ENCODE assay signal across 25 cellular contexts in genomic region chr17:42027540-42027889, GRCh38. TPM values are rescaled to one million over a fixed set of nuclear protein-coding genes. Genes with fewer than 3 reads are reported as not detected.
A peak's percentile ranks its signal among the peaks of the same experiment; 100 is the strongest.
DNase-seq lines count a peak whose midpoint lies in the region; ATAC-seq, FAIRE-seq and TF ChIP-seq lines count a peak whose summit lies in the region.
"Had no signal": no experiment of that assay in that cellular context is flagged by ENCODE, and none has a peak within 500 bp of the region (broad histone marks: within the 10 kb centered on the region; RNA-seq: fewer than 3 reads in every experiment).

No MANE protein-coding gene starts in this region.

- H2AK5ac ChIP-seq in H1 (ENCODE audit: low read depth, low read length) (no peak overlapping the region), neuronal stem cell (ENCODE audit: low read depth, low read length) (peak overlapping the region; percentile 96)

- H3K27me3 ChIP-seq in HepG2 (ENCODE audit: control insufficient read depth in 1 of 2, insufficient read depth in 2 of 2, low read length in 2 of 2), result no peaks in the 10 kb centered on the region
- H3K27me3 ChIP-seq in right lobe of liver, result no peaks in the 10 kb centered on the region
- no peaks in the 10 kb centered on the region for H3K27me3 ChIP-seq in H1 (replicated peaks in 1 of 4; ENCODE audit: control insufficient read depth in 3 of 4, extremely low read depth in 1 of 4, insufficient read depth in 3 of 4, low read length in 3 of 4)
- no peaks in the 10 kb centered on the region for H3K27me3 ChIP-seq in neuronal stem cell (ENCODE audit: control insufficient read depth in 3 of 3, insufficient read depth in 3 of 3, low read depth in 1 of 3, low read length in 3 of 3)

- H3K4me2 ChIP-seq in HepG2 (ENCODE audit: low read depth, low read length), result peak overlapping the region; percentile 91
- peak overlapping the region in 1 of 2 experiments; percentile 1; a peak in 2 of 4 replicates for H3K4me2 ChIP-seq in H1 (ENCODE audit: insufficient read depth in 1 of 2, low read depth in 2 of 2, low read length in 2 of 2)
- H3K4me2 ChIP-seq in neuronal stem cell (ENCODE audit: insufficient read depth, low read length, poor library complexity, severe bottlenecking), result peak overlapping the region; percentile 42

- TF ChIP-seq CTCF in HepG2 (CRISPR knock-in tag; IDR thresholded peaks at IDR 0.05), result no peak
- TF ChIP-seq CTCF in right lobe of liver (IDR thresholded peaks at IDR 0.05), result no peak
- TF ChIP-seq CTCF in H1 (IDR thresholded peaks at IDR 0.05; ENCODE audit: control extremely low read depth in 1 of 3, insufficient read depth in 1 of 3, low read depth in 1 of 3, low read length in 3 of 3), result no peak
- TF ChIP-seq CTCF in natural killer cell (IDR thresholded peaks at IDR 0.05), result no peak

- H3K4me3 ChIP-seq in HepG2 (replicated peaks in 1 of 3; ENCODE audit: insufficient read depth in 1 of 3, low read depth in 2 of 3, low read length in 3 of 3) (peak overlapping the region in 1 of 3 experiments; percentile 63; a peak in 1 of 6 replicates), right lobe of liver (no peak overlapping the region), H1 (ENCODE audit: extremely low read depth in 1 of 4, insufficient read depth in 2 of 4, low read depth in 3 of 4, low read length in 4 of 4) (no peak overlapping the region), neuronal stem cell (ENCODE audit: low read length in 2 of 2) (peak overlapping the region; percentile 18 to 31)
- H3K4me3 ChIP-seq: K562 had no signal

- peaks cover 61% of the 10 kb centered on the region for H3K4me1 ChIP-seq in HepG2 (ENCODE audit: insufficient read depth, low read length)
- H3K4me1 ChIP-seq in right lobe of liver, result peaks cover 3 to 36% (median 16%) of the 10 kb centered on the region in 4 donors
- peaks cover 0 to 12% (median 5%) of the 10 kb centered on the region in 4 experiments; a peak in 4 of 7 replicates for H3K4me1 ChIP-seq in H1 (replicated peaks in 1 of 4; ENCODE audit: control insufficient read depth in 3 of 4, insufficient read depth in 4 of 4, low read length in 3 of 4)
- H3K4me1 ChIP-seq in neuronal stem cell (ENCODE audit: control insufficient read depth in 2 of 2, insufficient read depth in 1 of 2, low read depth in 1 of 2, low read length in 2 of 2), result peaks cover 20 to 41% of the 10 kb centered on the region in 2 donors

- CTCF ChIA-PET in HepG2 (lab: Yijun Ruan, JAX; ENCODE audit: low intra/inter-chr PET ratio, low total read pairs), result interaction anchor here (1.6 to 2.5 kb wide), 2 partner anchors 64 to 89 kb away, joined by 6 to 26 read pairs; no protein-coding TSS in a partner anchor
- CTCF ChIA-PET in H1 (lab: Charles Lee; ENCODE audit: partially characterized antibody), result interaction anchor here (0.6 to 38.8 kb wide), 13 partner anchors 11 to 256 kb away, joined by 3 to 1084 read pairs (median 9); partner anchors contain the start of genes DHX58, DNAJC7, HSPB9 and KAT2A

- peaks cover 6 to 16% of the 10 kb centered on the region in 2 donors for H3K4me1 Mint-ChIP-seq in natural killer cell

- no peaks in the 10 kb centered on the region for H3K9me3 Mint-ChIP-seq in natural killer cell
- H3K9me3 Mint-ChIP-seq: CD8-positive, alpha-beta T cell had no signal

- no peak overlapping the region for H2BK120ac ChIP-seq in H1 (replicated peaks; ENCODE audit: low read depth, low read length)
- H2BK120ac ChIP-seq in neuronal stem cell (ENCODE audit: low read depth, low read length), result no peak overlapping the region

- POLR2A ChIA-PET in HepG2 (lab: Yijun Ruan, JAX), result interaction anchor here (1.3 to 5.1 kb wide), 4 partner anchors 11 to 84 kb away, joined by 3 to 37 read pairs (median 25); partner anchors contain the start of genes CNP, DHX58 and DNAJC7
- POLR2A ChIA-PET in H1 (lab: Charles Lee; ENCODE audit: partially characterized antibody), result interaction anchor here (1.1 to 6.0 kb wide), 6 partner anchors 11 to 94 kb away, joined by 3 to 51 read pairs (median 14); partner anchors contain the start of genes DNAJC7, HSPB9 and KAT2A

- H2BK5ac ChIP-seq in H1 (ENCODE audit: low read depth, low read length), result no peak overlapping the region
- peak overlapping the region; percentile 42 for H2BK5ac ChIP-seq in neuronal stem cell (ENCODE audit: low read length)

- H3K27me3 Mint-ChIP-seq in natural killer cell (ENCODE audit: low read depth in 2 of 2), result no peaks in the 10 kb centered on the region

- intact Hi-C loops in HepG2 (cut with micrococcal nuclease; ENCODE audit: unreplicated experiment) (no loop called here), right lobe of liver (cut with DNase I) (loop anchor here (5.0 to 10.0 kb wide), 2 partner anchors 63 to 90 kb away; partner anchors contain the start of gene CNP (in 2 of the 2)), natural killer cell (cut with micrococcal nuclease) (no loop called here)

- H3K27ac Mint-ChIP-seq in natural killer cell, result no peak overlapping the region
- H3K27ac Mint-ChIP-seq: CD8-positive, alpha-beta T cell had no signal

- H3K27ac ChIP-seq in HepG2 (ENCODE audit: extremely low read length, insufficient read depth, low read length) (no peak overlapping the region), right lobe of liver (no peak overlapping the region), H1 (ENCODE audit: low read depth, low read length) (no peak overlapping the region), neuronal stem cell (replicated peaks; ENCODE audit: low read length) (peak overlapping the region; percentile 55)

- H4K91ac ChIP-seq in H1 (replicated peaks; ENCODE audit: insufficient read length, low read length) (peak overlapping the region; percentile 71), neuronal stem cell (ENCODE audit: low read depth, low read length, poor library complexity) (peak overlapping the region; percentile 82)

- H3K14ac ChIP-seq in H1 (ENCODE audit: insufficient read length) (no peak overlapping the region), neuronal stem cell (ENCODE audit: low read length) (no peak overlapping the region)

- DNase-seq in HepG2 (ENCODE audit: low spot score) (no peak), right lobe of liver (no peak), H1 (ENCODE audit: low read depth in 1 of 2, low spot score in 2 of 2) (no peak), neuronal stem cell (ENCODE audit: low spot score) (no peak), natural killer cell (no peak), pons (ENCODE audit: low spot score) (no peak), NCI-H2196 (lab: John Stamatoyannopoulos, UW; ENCODE audit: unreplicated experiment) (no peak)
- DNase-seq: AML-193; C1 segment of cervical spinal cord; CD8-positive, alpha-beta T cell; GOT3; MM.1S; NCI-H1048; NCI-H1436; NCI-H1930; NCI-H345; NCI-H774; NK-92 treated with Interleukin-12 subunit alpha and Interleukin-12 subunit beta, amount 100 ng/mL, for 24 hours; SIG-M5 had no signal

- H2BK20ac ChIP-seq in H1 (ENCODE audit: low read length), result no peak overlapping the region

- ATAC-seq in HepG2 (no peak; the same call in 2 of the 3 replicates), right lobe of liver (no peak), natural killer cell (no peak)
- ATAC-seq: CD8-positive, alpha-beta T cell; K562; Panc1; SK-N-SH treated with all-trans-retinoic acid at 6 μM for 48 hours had no signal

- no peak overlapping the region for H3K4me3 Mint-ChIP-seq in natural killer cell
- H3K4me3 Mint-ChIP-seq: CD8-positive, alpha-beta T cell had no signal

- H3K79me2 ChIP-seq in HepG2 (ENCODE audit: insufficient read depth, low read length), result no peaks in the 10 kb centered on the region
- no peaks in the 10 kb centered on the region for H3K79me2 ChIP-seq in H1 (ENCODE audit: control insufficient read depth in 1 of 2, insufficient read depth in 2 of 2, low read length in 2 of 2)

- 0 out of 2 replicates have a peak, but pooled peaks cover 2% of the 10 kb centered on the region for H3K79me1 ChIP-seq in H1 (ENCODE audit: low read depth, low read length)
- peaks cover 2% of the 10 kb centered on the region for H3K79me1 ChIP-seq in neuronal stem cell (ENCODE audit: low read depth, low read length)

- no peak overlapping the region for H4K5ac ChIP-seq in H1 (ENCODE audit: insufficient read length, low read depth, low read length)

- H3K56ac ChIP-seq in H1 (replicated peaks; ENCODE audit: insufficient read length, low read depth, low read length), result no peak overlapping the region

- WGBS in HepG2 (ENCODE audit: low lambda C conversion rate), result 91% methylated on average over 5 of the region's 5 CpGs
- no CpG with 5 or more reads among the region's 5 CpGs for WGBS in right lobe of liver (ENCODE audit: insufficient coverage, low coverage, low lambda C conversion rate, missing lambda C conversion rate)
- 89% methylated on average over 5 of the region's 5 CpGs; no CpG with 5 or more reads in 1 of the 2 experiments for WGBS in H1 (ENCODE audit: extremely low coverage in 1 of 2, insufficient coverage in 1 of 2, insufficient read length in 1 of 2, insufficient replicate concordance in 2 of 2, low coverage in 1 of 2, low lambda C conversion rate in 2 of 2, missing lambda C conversion rate in 1 of 2), 2 experiments
- WGBS in neuronal stem cell (ENCODE audit: extremely low coverage in 2 of 2, insufficient read length in 2 of 2, insufficient replicate concordance in 1 of 2), 2 donors, result no CpG with 5 or more reads among the region's 5 CpGs

- no peak overlapping the region for H2BK12ac ChIP-seq in H1 (ENCODE audit: low read depth, low read length)
- no peak overlapping the region for H2BK12ac ChIP-seq in neuronal stem cell (ENCODE audit: low read length)

- no peaks in the 10 kb centered on the region for H3K9me3 ChIP-seq in HepG2 (ENCODE audit: low read length)
- H3K9me3 ChIP-seq in right lobe of liver, result no peaks in the 10 kb centered on the region
- no peaks in the 10 kb centered on the region for H3K9me3 ChIP-seq in H1 (ENCODE audit: insufficient read depth in 2 of 2, low read depth in 1 of 2, low read length in 1 of 2)
- no peaks in the 10 kb centered on the region for H3K9me3 ChIP-seq in neuronal stem cell (replicated peaks in 1 of 2; ENCODE audit: control insufficient read depth in 2 of 2, insufficient read depth in 1 of 2, low read depth in 1 of 2, low read length in 2 of 2)

- no peak overlapping the region for H3K9ac ChIP-seq in HepG2 (ENCODE audit: insufficient read depth, low read depth, low read length)
- no peak overlapping the region; a peak in 1 of 7 replicates for H3K9ac ChIP-seq in H1 (replicated peaks in 1 of 4; ENCODE audit: extremely low read depth in 1 of 4, low read depth in 3 of 4, low read length in 3 of 4)
- peak overlapping the region; percentile 75 for H3K9ac ChIP-seq in neuronal stem cell (ENCODE audit: low read depth, low read length, poor library complexity)

- TF ChIP-seq EP300 in HepG2 (IDR thresholded peaks at IDR 0.05; ENCODE audit: low read depth in 2 of 2, low read length in 2 of 2), result no peak
- TF ChIP-seq EP300 in HepG2 (CRISPR knock-in tag; IDR thresholded peaks at IDR 0.05; ENCODE audit: borderline replicate concordance), result no peak
- TF ChIP-seq EP300 in H1 (IDR thresholded peaks at IDR 0.05; ENCODE audit: borderline replicate concordance in 1 of 2, low read depth in 2 of 2, low read length in 2 of 2), result no peak

- H2AFZ ChIP-seq in HepG2 (ENCODE audit: low read length), result no peak overlapping the region
- no peak overlapping the region for H2AFZ ChIP-seq in H1 (ENCODE audit: low read length)
- H2AFZ ChIP-seq in neuronal stem cell (ENCODE audit: low read length), result peak overlapping the region; percentile 86

- H3K23me2 ChIP-seq in H1 (ENCODE audit: low read depth, low read length), result 0 out of 2 replicates have a peak, but pooled peaks cover 2% of the 10 kb centered on the region

- H2BK15ac ChIP-seq in H1 (ENCODE audit: low read length), result no peak overlapping the region; the same call in 1 of the 2 replicates
- H2BK15ac ChIP-seq in neuronal stem cell (ENCODE audit: low read length), result peak overlapping the region; percentile 77

- no peak for FAIRE-seq in HepG2 (lab: Jason Lieb, UNC)
- no peak for FAIRE-seq in H1 (lab: Jason Lieb, UNC)
- FAIRE-seq: G401.6, GM12892, K562 had no signal

- H3K36me3 ChIP-seq in HepG2 (replicated peaks in 1 of 2; ENCODE audit: control insufficient read depth in 1 of 2, insufficient read depth in 2 of 2, low read length in 2 of 2) (peaks cover 8 to 17% of the 10 kb centered on the region in 2 experiments), right lobe of liver (peaks cover 0 to 5% (median 2%) of the 10 kb centered on the region in 4 donors), H1 (ENCODE audit: control insufficient read depth in 2 of 4, insufficient read depth in 4 of 4, low read length in 3 of 4) (peaks cover 10 to 22% (median 13%) of the 10 kb centered on the region in 4 experiments; a peak in 6 of 8 replicates), neuronal stem cell (replicated peaks in 1 of 2; ENCODE audit: control insufficient read depth in 2 of 2, insufficient read depth in 2 of 2, low read length in 2 of 2) (peaks cover 11 to 29% of the 10 kb centered on the region in 2 donors)

- no TSS peak for BruUV-seq in HepG2 (replicated peaks; lab: Mats Ljungman, UMichigan)

- in situ Hi-C loops in HepG2 (cut with HindIII; ENCODE audit: extremely low pct_ligation_motif_present, low pct_unique_long_range_greater_than_20kb), result loop anchor here (5.0 kb wide), 1 partner anchor 85 kb away; the partner anchor contains the start of gene DHX58

- H3K18ac ChIP-seq in H1 (ENCODE audit: extremely low read depth, low read length) (no peak overlapping the region), neuronal stem cell (ENCODE audit: low read length) (peak overlapping the region; percentile 88)

- no peak for TF ChIP-seq POLR2A in HepG2 (IDR thresholded peaks at IDR 0.05; ENCODE audit: insufficient read depth in 1 of 2, low read depth in 2 of 2, low read length in 2 of 2)
- TF ChIP-seq POLR2A in right lobe of liver (IDR thresholded peaks at IDR 0.05), result no peak
- TF ChIP-seq POLR2A in H1 (IDR thresholded peaks at IDR 0.05; ENCODE audit: control extremely low read depth in 1 of 2, low read depth in 2 of 2, low read length in 2 of 2), result no peak

- no peaks in the 10 kb centered on the region for H3K36me3 Mint-ChIP-seq in natural killer cell

- no peak overlapping the region for H4K8ac ChIP-seq in H1 (ENCODE audit: extremely low read depth, insufficient read depth, low read length)
- H4K8ac ChIP-seq in neuronal stem cell (ENCODE audit: low read depth, low read length), result peak overlapping the region; percentile 92

- H4K20me1 ChIP-seq in HepG2 (ENCODE audit: insufficient read depth, low read length) (no peaks in the 10 kb centered on the region), H1 (replicated peaks in 1 of 2; ENCODE audit: control insufficient read depth in 1 of 2, insufficient read depth in 2 of 2, low read length in 2 of 2) (no peaks in the 10 kb centered on the region)

- H3K23ac ChIP-seq in H1 (ENCODE audit: insufficient read length) (no peak overlapping the region), neuronal stem cell (ENCODE audit: low read depth, low read length, poor library complexity) (peak overlapping the region; percentile 39)

- TF ChIP-seq RAD21 in HepG2 (CRISPR knock-in tag; IDR thresholded peaks at IDR 0.05), result no peak
- TF ChIP-seq RAD21 in H1 (IDR thresholded peaks at IDR 0.05 in 1 of 2, conservative IDR thresholded peaks at IDR 0.05 in 1 of 2; ENCODE audit: low read depth in 2 of 2, low read length in 2 of 2), result no peak

- H3K4ac ChIP-seq in H1 (replicated peaks; ENCODE audit: insufficient read length, low read depth, low read length), result no peak overlapping the region
- no peak overlapping the region for H3K4ac ChIP-seq in neuronal stem cell (ENCODE audit: low read length)

RNA-seq across cellular contexts. Expression of gene NKIRAS2, which starts 7.6 kb away (rescaled TPM):
- total RNA-seq in HepG2 (2016; rRNA removed; fragmentation: Illumina TruSeq; extraction: Trizol) (26.8 and 27.9 TPM in 2 replicates), right lobe of liver (10 to 100 TPM; 11.1 to 27.0 (median 12.3) TPM), natural killer cell (10 to 100 TPM; 17.5 to 20.9 (median 19.3) TPM)
- total RNA-seq in HepG2 (2016; cell fraction: cytosol; rRNA removed; fragmentation: Illumina TruSeq; extraction: Trizol; ENCODE audit: low read depth), result 17.3 and 18.4 TPM in 2 replicates
- 21.1 and 25.4 TPM in 2 replicates for total RNA-seq in HepG2 (2016; cell fraction: insoluble cytoplasmic fraction; rRNA removed; fragmentation: Illumina TruSeq; extraction: Trizol)
- 36.4 and 39.9 TPM in 2 replicates for total RNA-seq in HepG2 (2016; cell fraction: membrane; rRNA removed; fragmentation: Illumina TruSeq; extraction: Trizol)
- 13.2 and 14.4 TPM in 2 replicates for total RNA-seq in HepG2 (2016; cell fraction: nucleus; rRNA removed; fragmentation: Illumina TruSeq; extraction: Trizol)
- polyA plus RNA-seq in HepG2 (2011; rRNA removed) (42.0 and 48.5 TPM in 2 replicates), H1 (2011; rRNA removed) (51.1 and 59.7 TPM in 2 replicates)
- 38.1 and 38.8 TPM in 2 replicates for polyA plus RNA-seq in HepG2 (2011; cell fraction: cytosol; rRNA removed)
- polyA plus RNA-seq in HepG2 (2011; cell fraction: nucleus; rRNA removed), result 36.5 and 41.2 TPM in 2 replicates
- polyA plus RNA-seq in HepG2 (2012), result 23.6 and 24.0 TPM in 2 replicates
- polyA plus RNA-seq in HepG2 (2016; cell fraction: cytosol; fragmentation: Illumina TruSeq; extraction: Trizol; ENCODE audit: low read depth), result 15.6 and 18.2 TPM in 2 replicates
- 26.9 and 33.5 TPM in 2 replicates for polyA plus RNA-seq in HepG2 (2016; cell fraction: insoluble cytoplasmic fraction; fragmentation: Illumina TruSeq; extraction: Trizol; ENCODE audit: low read depth)
- 35.0 and 37.3 TPM in 2 replicates for polyA plus RNA-seq in HepG2 (2016; cell fraction: membrane; fragmentation: Illumina TruSeq; extraction: Trizol; ENCODE audit: low read depth)
- 29.9 and 31.9 TPM in 2 replicates for polyA plus RNA-seq in HepG2 (2016; cell fraction: nucleus; fragmentation: Illumina TruSeq; extraction: Trizol; ENCODE audit: insufficient read depth, low read depth)
- polyA minus RNA-seq in HepG2 (2011; rRNA and poly(A)+ RNA removed; ENCODE audit: low replicate concordance), result 47.3 TPM in 2 replicates
- polyA minus RNA-seq in HepG2 (2011; cell fraction: cytosol; rRNA and poly(A)+ RNA removed), result 15.6 and 18.5 TPM in 2 replicates
- 15.3 and 17.8 TPM in 2 replicates for polyA minus RNA-seq in HepG2 (2011; cell fraction: nucleus; rRNA and poly(A)+ RNA removed)
- 31.1 and 34.5 TPM in 2 replicates for total RNA-seq in H1 (2021; fragmentation: NEBNext Ultra II Directional; extraction: Animal tissue kit (Norgen Biotek cat#: 25700))
- 48.5 TPM for polyA plus RNA-seq in H1 (2011; cell fraction: cytosol; rRNA removed)
- 37.1 TPM for polyA plus RNA-seq in H1 (2011; cell fraction: nucleus; rRNA removed)
- 32.8 to 37.6 TPM (median 36.5 TPM) in 4 replicates for polyA plus RNA-seq in H1 (2012, experiment 1 of 2)
- 31.9 TPM for polyA plus RNA-seq in H1 (2012, experiment 2 of 2)
- 32.6 TPM for polyA plus RNA-seq in H1 (2013, experiment 1 of 2)
- 33.2 TPM for polyA plus RNA-seq in H1 (2013, experiment 2 of 2)
- 32.4 and 37.8 TPM in 2 replicates for polyA minus RNA-seq in H1 (2011; rRNA and poly(A)+ RNA removed)
- polyA minus RNA-seq in H1 (2011; cell fraction: cytosol; rRNA and poly(A)+ RNA removed), result 20.8 TPM
- polyA minus RNA-seq in H1 (2011; cell fraction: nucleus; rRNA and poly(A)+ RNA removed), result 21.5 TPM
- polyA plus RNA-seq in neuronal stem cell (2013, experiment 1 of 2), result 49.7 TPM
- 50.2 TPM for polyA plus RNA-seq in neuronal stem cell (2013, experiment 2 of 2)

RNA-seq across cellular contexts. Expression of gene DNAJC7, which starts 10.3 kb away (rescaled TPM):
- 132 and 179 TPM in 2 replicates for total RNA-seq in HepG2 (2016; rRNA removed; fragmentation: Illumina TruSeq; extraction: Trizol)
- 46.7 and 51.0 TPM in 2 replicates for total RNA-seq in HepG2 (2016; cell fraction: cytosol; rRNA removed; fragmentation: Illumina TruSeq; extraction: Trizol; ENCODE audit: low read depth)
- total RNA-seq in HepG2 (2016; cell fraction: insoluble cytoplasmic fraction; rRNA removed; fragmentation: Illumina TruSeq; extraction: Trizol), result 140 and 190 TPM in 2 replicates
- total RNA-seq in HepG2 (2016; cell fraction: membrane; rRNA removed; fragmentation: Illumina TruSeq; extraction: Trizol), result 65.8 and 75.9 TPM in 2 replicates
- total RNA-seq in HepG2 (2016; cell fraction: nucleus; rRNA removed; fragmentation: Illumina TruSeq; extraction: Trizol), result 79.3 and 85.4 TPM in 2 replicates
- 47.7 and 54.7 TPM in 2 replicates for polyA plus RNA-seq in HepG2 (2011; rRNA removed)
- polyA plus RNA-seq in HepG2 (2011; cell fraction: cytosol; rRNA removed), result 23.0 and 30.1 TPM in 2 replicates
- polyA plus RNA-seq in HepG2 (2011; cell fraction: nucleus; rRNA removed), result 24.7 and 29.9 TPM in 2 replicates
- polyA plus RNA-seq in HepG2 (2012), result 75.2 and 76.1 TPM in 2 replicates
- 45.0 and 48.2 TPM in 2 replicates for polyA plus RNA-seq in HepG2 (2016; cell fraction: cytosol; fragmentation: Illumina TruSeq; extraction: Trizol; ENCODE audit: low read depth)
- 221 and 228 TPM in 2 replicates for polyA plus RNA-seq in HepG2 (2016; cell fraction: insoluble cytoplasmic fraction; fragmentation: Illumina TruSeq; extraction: Trizol; ENCODE audit: low read depth)
- 64.6 and 70.7 TPM in 2 replicates for polyA plus RNA-seq in HepG2 (2016; cell fraction: membrane; fragmentation: Illumina TruSeq; extraction: Trizol; ENCODE audit: low read depth)
- polyA plus RNA-seq in HepG2 (2016; cell fraction: nucleus; fragmentation: Illumina TruSeq; extraction: Trizol; ENCODE audit: insufficient read depth, low read depth), result 97.9 and 98.9 TPM in 2 replicates
- polyA minus RNA-seq in HepG2 (2011; rRNA and poly(A)+ RNA removed; ENCODE audit: low replicate concordance), result 61.1 and 62.3 TPM in 2 replicates
- 44.7 and 52.7 TPM in 2 replicates for polyA minus RNA-seq in HepG2 (2011; cell fraction: cytosol; rRNA and poly(A)+ RNA removed)
- 116 and 129 TPM in 2 replicates for polyA minus RNA-seq in HepG2 (2011; cell fraction: nucleus; rRNA and poly(A)+ RNA removed)
- 10 to 100 TPM; 32.7 to 40.3 (median 35.2) TPM for total RNA-seq in right lobe of liver
- total RNA-seq in H1 (2021; fragmentation: NEBNext Ultra II Directional; extraction: Animal tissue kit (Norgen Biotek cat#: 25700)), result 129 and 148 TPM in 2 replicates
- 21.6 and 31.0 TPM in 2 replicates for polyA plus RNA-seq in H1 (2011; rRNA removed)
- polyA plus RNA-seq in H1 (2011; cell fraction: cytosol; rRNA removed), result 45.3 TPM
- 36.9 TPM for polyA plus RNA-seq in H1 (2011; cell fraction: nucleus; rRNA removed)
- 142 to 161 TPM (median 147 TPM) in 4 replicates for polyA plus RNA-seq in H1 (2012, experiment 1 of 2)
- 32.5 TPM for polyA plus RNA-seq in H1 (2012, experiment 2 of 2)
- 109 TPM for polyA plus RNA-seq in H1 (2013, experiment 1 of 2)
- 105 TPM for polyA plus RNA-seq in H1 (2013, experiment 2 of 2)
- polyA minus RNA-seq in H1 (2011; rRNA and poly(A)+ RNA removed), result 77.7 and 86.8 TPM in 2 replicates
- 44.3 TPM for polyA minus RNA-seq in H1 (2011; cell fraction: cytosol; rRNA and poly(A)+ RNA removed)
- polyA minus RNA-seq in H1 (2011; cell fraction: nucleus; rRNA and poly(A)+ RNA removed), result 95.7 TPM
- 57.3 TPM for polyA plus RNA-seq in neuronal stem cell (2013, experiment 1 of 2)
- 54.2 TPM for polyA plus RNA-seq in neuronal stem cell (2013, experiment 2 of 2)
- total RNA-seq in natural killer cell, result 100 to 1,000 TPM; 123 to 159 (median 149) TPM

RNA-seq across cellular contexts. Expression of gene C17orf113, which starts 22.9 kb away (rescaled TPM):
- total RNA-seq in HepG2 (2016; rRNA removed; fragmentation: Illumina TruSeq; extraction: Trizol), result 0.83 and 1.1 TPM in 2 replicates
- 0.09 and 0.10 TPM in 2 replicates for total RNA-seq in HepG2 (2016; cell fraction: cytosol; rRNA removed; fragmentation: Illumina TruSeq; extraction: Trizol; ENCODE audit: low read depth)
- 0.67 and 0.91 TPM in 2 replicates for total RNA-seq in HepG2 (2016; cell fraction: insoluble cytoplasmic fraction; rRNA removed; fragmentation: Illumina TruSeq; extraction: Trizol)
- 0.28 and 0.34 TPM in 2 replicates for total RNA-seq in HepG2 (2016; cell fraction: membrane; rRNA removed; fragmentation: Illumina TruSeq; extraction: Trizol)
- total RNA-seq in HepG2 (2016; cell fraction: nucleus; rRNA removed; fragmentation: Illumina TruSeq; extraction: Trizol), result 0.81 TPM in 2 replicates
- 0.87 and 1.4 TPM in 2 replicates for polyA plus RNA-seq in HepG2 (2011; rRNA removed)
- 0.77 and 0.94 TPM in 2 replicates for polyA plus RNA-seq in HepG2 (2011; cell fraction: cytosol; rRNA removed)
- polyA plus RNA-seq in HepG2 (2011; cell fraction: nucleus; rRNA removed), result 1.7 and 2.6 TPM in 2 replicates
- 0.81 and 0.91 TPM in 2 replicates for polyA plus RNA-seq in HepG2 (2012)
- 0.05 TPM in 1 of 2 replicates, not detected in the other for polyA plus RNA-seq in HepG2 (2016; cell fraction: cytosol; fragmentation: Illumina TruSeq; extraction: Trizol; ENCODE audit: low read depth)
- 0.34 and 0.68 TPM in 2 replicates for polyA plus RNA-seq in HepG2 (2016; cell fraction: insoluble cytoplasmic fraction; fragmentation: Illumina TruSeq; extraction: Trizol; ENCODE audit: low read depth)
- 0.08 and 0.13 TPM in 2 replicates for polyA plus RNA-seq in HepG2 (2016; cell fraction: membrane; fragmentation: Illumina TruSeq; extraction: Trizol; ENCODE audit: low read depth)
- 1.6 and 1.7 TPM in 2 replicates for polyA plus RNA-seq in HepG2 (2016; cell fraction: nucleus; fragmentation: Illumina TruSeq; extraction: Trizol; ENCODE audit: insufficient read depth, low read depth)
- polyA minus RNA-seq in HepG2 (2011; rRNA and poly(A)+ RNA removed; ENCODE audit: low replicate concordance), result 0.56 and 2.3 TPM in 2 replicates
- 0.79 and 0.89 TPM in 2 replicates for polyA minus RNA-seq in HepG2 (2011; cell fraction: cytosol; rRNA and poly(A)+ RNA removed)
- 0.77 and 1.1 TPM in 2 replicates for polyA minus RNA-seq in HepG2 (2011; cell fraction: nucleus; rRNA and poly(A)+ RNA removed)
- under 1 TPM; 0.06 to 0.42 (median 0.12) TPM for total RNA-seq in right lobe of liver
- total RNA-seq in H1 (2021; fragmentation: NEBNext Ultra II Directional; extraction: Animal tissue kit (Norgen Biotek cat#: 25700)), result 1.4 TPM in 2 replicates
- 1.0 and 1.5 TPM in 2 replicates for polyA plus RNA-seq in H1 (2011; rRNA removed)
- polyA plus RNA-seq in H1 (2011; cell fraction: cytosol; rRNA removed), result 1.1 TPM
- polyA plus RNA-seq in H1 (2011; cell fraction: nucleus; rRNA removed), result 1.8 TPM
- polyA plus RNA-seq in H1 (2012, experiment 1 of 2), result 0.64 to 1.3 TPM (median 1.1 TPM) in 4 replicates
- polyA plus RNA-seq in H1 (2012, experiment 2 of 2), result 0.63 TPM
- 0.61 TPM for polyA plus RNA-seq in H1 (2013, experiment 1 of 2)
- polyA plus RNA-seq in H1 (2013, experiment 2 of 2), result 0.57 TPM
- polyA minus RNA-seq in H1 (2011; rRNA and poly(A)+ RNA removed), result 1.1 and 1.4 TPM in 2 replicates
- 1.5 TPM for polyA minus RNA-seq in H1 (2011; cell fraction: cytosol; rRNA and poly(A)+ RNA removed)
- polyA minus RNA-seq in H1 (2011; cell fraction: nucleus; rRNA and poly(A)+ RNA removed), result 1.8 TPM
- 2.4 TPM for polyA plus RNA-seq in neuronal stem cell (2013, experiment 1 of 2)
- polyA plus RNA-seq in neuronal stem cell (2013, experiment 2 of 2), result 2.6 TPM
- total RNA-seq in natural killer cell, result under 1 TPM; 0.25 to 0.28 (median 0.26) TPM
- total RNA-seq: A172 had no signal

Comparison
In these comparisons a context has a peak if more than half of its experiments do, and no peak if none do; other contexts are left out.
1. intact Hi-C loops: an anchor here in right lobe of liver (5.0 to 10.0 kb wide); none called in HepG2 and natural killer cell.
2. H3K4me3 ChIP-seq: peak in neuronal stem cell (2 of 2); none in right lobe of liver (0 of 3) and H1 (0 of 4).